ENCODE assay signal across 12 cellular contexts in the genomic region with DNA sequence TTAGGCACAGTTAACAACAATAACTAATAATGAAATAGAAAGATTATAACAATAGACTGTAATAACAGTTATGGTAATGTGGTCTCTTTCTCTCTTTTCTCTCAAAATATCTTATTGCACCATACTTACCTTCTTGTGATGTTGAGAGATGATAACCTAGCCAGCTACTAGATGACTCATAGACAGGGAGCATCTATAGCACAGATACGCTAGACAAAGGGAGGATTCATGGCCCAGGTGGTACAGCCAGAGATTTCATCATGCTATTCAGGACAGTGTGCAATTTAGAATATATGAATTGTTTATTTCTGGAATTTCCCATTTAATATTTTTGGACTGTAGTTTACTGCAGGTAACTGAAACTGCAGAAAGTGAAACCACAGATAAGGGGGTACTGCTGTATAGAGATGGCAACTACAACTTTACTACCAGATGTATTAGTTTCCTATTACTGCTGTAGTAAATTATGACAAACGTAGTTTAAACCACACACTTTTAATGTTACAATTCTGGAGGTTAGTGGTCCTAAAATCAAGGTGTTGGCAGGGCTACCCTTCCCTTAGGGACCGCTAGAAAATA. TPM values are rescaled to one million over a fixed set of nuclear protein-coding genes. Genes with fewer than 3 reads are reported as not detected.
DNase-seq lines count a peak whose midpoint lies in the region; ATAC-seq and FAIRE-seq lines count a peak whose summit lies in the region.
"Had no signal": no experiment of that assay in that cellular context is flagged by ENCODE, and none has a peak within 500 bp of the region (broad histone marks: within the 10 kb centered on the region; RNA-seq: fewer than 3 reads in every experiment).

No MANE protein-coding gene starts in this region.

- no peak for FAIRE-seq in urothelium cell line (lab: Jason Lieb, UNC)

- no peak overlapping the region for H3K27ac Mint-ChIP-seq in activated T-cell treated with anti-CD3 and anti-CD28 coated beads, Interleukin-2, amount 50 U/mL, for 72 hours

- peaks cover 11% of the 10 kb centered on the region for H3K27me3 Mint-ChIP-seq in activated T-cell treated with anti-CD3 and anti-CD28 coated beads, Interleukin-2, amount 50 U/mL, for 72 hours (ENCODE audit: low read depth)

- peak; percentile 57 to 64 for ATAC-seq in activated T-cell treated with anti-CD3 and anti-CD28 coated beads, Interleukin-2, amount 50 U/mL, for 72 hours (replicated peaks in 1 of 2)
- ATAC-seq in HG02885 (IDR thresholded peaks at IDR 0.05; ENCODE audit: poor library complexity, unreplicated experiment): peak; percentile 69
- ATAC-seq: A549, left ventricle myocardium superior had no signal

- peaks cover 21 to 29% of the 10 kb centered on the region in 2 donors for H3K36me3 Mint-ChIP-seq in activated T-cell treated with anti-CD3 and anti-CD28 coated beads, Interleukin-2, amount 50 U/mL, for 72 hours (ENCODE audit: insufficient read depth in 2 of 2)

- peaks cover 5% of the 10 kb centered on the region for H3K4me1 Mint-ChIP-seq in activated T-cell treated with anti-CD3 and anti-CD28 coated beads, Interleukin-2, amount 50 U/mL, for 72 hours (ENCODE audit: low read depth)

- DNase-seq in activated T-cell treated with anti-CD3 and anti-CD28 coated beads, Interleukin-2, amount 50 U/mL, for 72 hours: no peak
- DNase-seq in activated T-cell treated with anti-CD3 and anti-CD28 coated beads for 4 hours (no peak), SW480 (ENCODE audit: low spot score) (peak; percentile 22), urothelium cell line (ENCODE audit: low spot score) (peak; percentile 5), RKO (ENCODE audit: low spot score) (no peak), DMS53 (lab: John Stamatoyannopoulos, UW) (no peak), activated gamma-delta T cell (lab: John Stamatoyannopoulos, UW) (no peak)
- DNase-seq: amniotic stem cell, left ventricle myocardium superior, NCI-H510A treated with DMSO at 0.1 percent for 48 hours had no signal

- H3K9me3 Mint-ChIP-seq in activated T-cell treated with anti-CD3 and anti-CD28 coated beads, Interleukin-2, amount 50 U/mL, for 72 hours: peaks cover 3 to 6% of the 10 kb centered on the region in 2 donors

- no peak overlapping the region for H3K4me3 Mint-ChIP-seq in activated T-cell treated with anti-CD3 and anti-CD28 coated beads, Interleukin-2, amount 50 U/mL, for 72 hours

RNA-seq across cellular contexts. Expression of a gene that starts 41.8 kb away (rescaled TPM):
- 10 to 100 TPM; 34.8 to 48.9 TPM for total RNA-seq in activated T-cell treated with anti-CD3 and anti-CD28 coated beads, Interleukin-2, amount 50 U/mL, for 72 hours

Comparison
In these comparisons a context has a peak if more than half of its experiments do, and no peak if none do; other contexts are left out.
1. DNase-seq: peak in SW480 (single experiment) and urothelium cell line (single experiment); none in activated T-cell treated with anti-CD3 and anti-CD28 coated beads, Interleukin-2, amount 50 U/mL, for 72 hours (0 of 2), activated T-cell treated with anti-CD3 and anti-CD28 coated beads for 4 hours (single experiment), RKO (single experiment), DMS53 (single experiment) and activated gamma-delta T cell (single experiment).